Comparison of ENCODE assay signal across 9 cellular contexts in genomic region chrX:8988456-8988855, GRCh38. TPM values are rescaled to one million over a fixed set of nuclear protein-coding genes. Genes with fewer than 3 reads are reported as not detected.
DNase-seq lines count a peak whose midpoint lies in the region; TF ChIP-seq lines count a peak whose summit lies in the region.
"Had no signal": no experiment of that assay in that cellular context is flagged by ENCODE, and none has a peak within 500 bp of the region (broad histone marks: within the 10 kb centered on the region; RNA-seq: fewer than 3 reads in every experiment).

No MANE protein-coding gene starts in this region.

- H4K20me1 ChIP-seq in MM.1S (ENCODE audit: insufficient read depth, low read length) (no peaks in the 10 kb centered on the region), neural progenitor cell (ENCODE audit: low read depth) (no peaks in the 10 kb centered on the region)

- H3F3A ChIP-seq in MM.1S (ENCODE audit: insufficient read depth, low read length) (no peaks in the 10 kb centered on the region), neural progenitor cell (ENCODE audit: low read depth) (no peaks in the 10 kb centered on the region)

- H3K4me1 Mint-ChIP-seq in neural progenitor cell (peaks cover 6% of the 10 kb centered on the region), progenitor cell of endocrine pancreas (ENCODE audit: low read depth) (peaks cover 15% of the 10 kb centered on the region), glutamatergic neuron (ENCODE audit: low read depth, unreplicated experiment) (no peaks in the 10 kb centered on the region)

- H3K4me3 ChIP-seq in AG10803 (ENCODE audit: low read length) (no peak overlapping the region), MM.1S (ENCODE audit: low read length) (no peak overlapping the region), neural progenitor cell (no peak overlapping the region)
- H3K4me3 ChIP-seq: gastrocnemius medialis had no signal

- H3K36me3 ChIP-seq in MM.1S (replicated peaks; ENCODE audit: insufficient read depth, low read length) (no peaks in the 10 kb centered on the region), neural progenitor cell (no peaks in the 10 kb centered on the region)
- H3K36me3 ChIP-seq: gastrocnemius medialis had no signal

- no peaks in the 10 kb centered on the region for H3K9me3 ChIP-seq in MM.1S (replicated peaks; ENCODE audit: insufficient read depth, low read length)
- no peaks in the 10 kb centered on the region for H3K9me3 ChIP-seq in neural progenitor cell (ENCODE audit: low read depth)
- H3K9me3 ChIP-seq: gastrocnemius medialis had no signal

- H3K27me3 ChIP-seq in MM.1S (replicated peaks; ENCODE audit: insufficient read depth, low read length) (no peaks in the 10 kb centered on the region), neural progenitor cell (no peaks in the 10 kb centered on the region)
- H3K27me3 ChIP-seq: gastrocnemius medialis had no signal

- peaks cover 13% of the 10 kb centered on the region for H3K4me1 ChIP-seq in MM.1S (ENCODE audit: low read length)
- H3K4me1 ChIP-seq in neural progenitor cell, result no peaks in the 10 kb centered on the region
- H3K4me1 ChIP-seq: gastrocnemius medialis had no signal

- peak; percentile 53 for DNase-seq in AG10803 (ENCODE audit: low read depth)
- no peak for DNase-seq in MM.1S
- peak; percentile 56 for DNase-seq in dedifferentiated amniotic fluid mesenchymal stem cell (ENCODE audit: extremely low spot score)
- DNase-seq in neural progenitor cell (ENCODE audit: low spot score), result peak; percentile 3
- no peak for DNase-seq in D341Med (ENCODE audit: low spot score)
- no peak for DNase-seq in progenitor cell of endocrine pancreas (ENCODE audit: low spot score, unreplicated experiment)
- no peak for DNase-seq in NCI-H1048 (lab: John Stamatoyannopoulos, UW)
- no peak for DNase-seq in glutamatergic neuron
- DNase-seq: gastrocnemius medialis had no signal

- H3K36me3 Mint-ChIP-seq in neural progenitor cell (no peaks in the 10 kb centered on the region), progenitor cell of endocrine pancreas (ENCODE audit: insufficient read depth) (no peaks in the 10 kb centered on the region), glutamatergic neuron (ENCODE audit: unreplicated experiment) (no peaks in the 10 kb centered on the region)

- H3K27me3 Mint-ChIP-seq in neural progenitor cell (ENCODE audit: insufficient read depth, low read depth), result peaks cover 2% of the 10 kb centered on the region
- H3K27me3 Mint-ChIP-seq in progenitor cell of endocrine pancreas, result no peaks in the 10 kb centered on the region
- H3K27me3 Mint-ChIP-seq in glutamatergic neuron (ENCODE audit: unreplicated experiment), result no peaks in the 10 kb centered on the region

- TF ChIP-seq CTCF in AG10803 (conservative IDR thresholded peaks at IDR 0.05; ENCODE audit: low read length) (no peak), MM.1S (IDR thresholded peaks at IDR 0.05; ENCODE audit: low read length) (no peak), neural progenitor cell (IDR thresholded peaks at IDR 0.05) (no peak), progenitor cell of endocrine pancreas (IDR thresholded peaks at IDR 0.05; ENCODE audit: unreplicated experiment) (no peak), glutamatergic neuron (IDR thresholded peaks at IDR 0.05; ENCODE audit: partially characterized antibody, unreplicated experiment) (no peak)

- H2AFZ ChIP-seq in MM.1S (ENCODE audit: low read length) (no peak overlapping the region), neural progenitor cell (replicated peaks) (no peak overlapping the region)

- peak overlapping the region; percentile 75; the same call in 1 of the 2 replicates for H3K27ac ChIP-seq in MM.1S (ENCODE audit: low read length)
- no peak overlapping the region for H3K27ac ChIP-seq in neural progenitor cell
- H3K27ac ChIP-seq: gastrocnemius medialis had no signal

- H3K9me3 Mint-ChIP-seq in neural progenitor cell, result no peaks in the 10 kb centered on the region
- H3K9me3 Mint-ChIP-seq in progenitor cell of endocrine pancreas (ENCODE audit: low read depth), result no peaks in the 10 kb centered on the region
- H3K9me3 Mint-ChIP-seq in glutamatergic neuron (ENCODE audit: unreplicated experiment), result no peaks in the 10 kb centered on the region

- H3K79me2 ChIP-seq in MM.1S (ENCODE audit: low read length) (no peaks in the 10 kb centered on the region), neural progenitor cell (ENCODE audit: low read depth) (no peaks in the 10 kb centered on the region)

- no peak overlapping the region for H3K9ac ChIP-seq in MM.1S (ENCODE audit: low read length)
- no peak overlapping the region for H3K9ac ChIP-seq in neural progenitor cell

- no peak overlapping the region for H3K4me3 Mint-ChIP-seq in neural progenitor cell
- no peak overlapping the region for H3K4me3 Mint-ChIP-seq in progenitor cell of endocrine pancreas (ENCODE audit: low read depth)
- no peak overlapping the region for H3K4me3 Mint-ChIP-seq in glutamatergic neuron (ENCODE audit: unreplicated experiment)

- H3K4me2 ChIP-seq in MM.1S (ENCODE audit: low read depth, low read length) (no peak overlapping the region), neural progenitor cell (no peak overlapping the region)

- H3K27ac Mint-ChIP-seq in neural progenitor cell, result no peak overlapping the region
- H3K27ac Mint-ChIP-seq in progenitor cell of endocrine pancreas, result no peak overlapping the region
- no peak overlapping the region for H3K27ac Mint-ChIP-seq in glutamatergic neuron (ENCODE audit: unreplicated experiment)

- no peaks in the 10 kb centered on the region for H3K9me2 ChIP-seq in MM.1S (replicated peaks; ENCODE audit: insufficient read depth, low read length)

RNA-seq across cellular contexts. Expression of gene FAM9B, which starts 45.5 kb away (rescaled TPM):
- not detected in 2 replicates for total RNA-seq in neural progenitor cell (ENCODE audit: low replicate concordance)
- total RNA-seq in progenitor cell of endocrine pancreas, result not detected in 2 replicates
- not detected for total RNA-seq in glutamatergic neuron (ENCODE audit: unreplicated experiment)
- total RNA-seq: gastrocnemius medialis had no signal

Comparison
In these comparisons a context has a peak if more than half of its experiments do, and no peak if none do; other contexts are left out.
1. DNase-seq: peak in AG10803 (single experiment), dedifferentiated amniotic fluid mesenchymal stem cell (single experiment) and neural progenitor cell (single experiment); none in MM.1S (single experiment), D341Med (single experiment), progenitor cell of endocrine pancreas (single experiment), NCI-H1048 (single experiment) and glutamatergic neuron (single experiment).